ENCODE assay signal across 12 cellular contexts in the genomic region with DNA sequence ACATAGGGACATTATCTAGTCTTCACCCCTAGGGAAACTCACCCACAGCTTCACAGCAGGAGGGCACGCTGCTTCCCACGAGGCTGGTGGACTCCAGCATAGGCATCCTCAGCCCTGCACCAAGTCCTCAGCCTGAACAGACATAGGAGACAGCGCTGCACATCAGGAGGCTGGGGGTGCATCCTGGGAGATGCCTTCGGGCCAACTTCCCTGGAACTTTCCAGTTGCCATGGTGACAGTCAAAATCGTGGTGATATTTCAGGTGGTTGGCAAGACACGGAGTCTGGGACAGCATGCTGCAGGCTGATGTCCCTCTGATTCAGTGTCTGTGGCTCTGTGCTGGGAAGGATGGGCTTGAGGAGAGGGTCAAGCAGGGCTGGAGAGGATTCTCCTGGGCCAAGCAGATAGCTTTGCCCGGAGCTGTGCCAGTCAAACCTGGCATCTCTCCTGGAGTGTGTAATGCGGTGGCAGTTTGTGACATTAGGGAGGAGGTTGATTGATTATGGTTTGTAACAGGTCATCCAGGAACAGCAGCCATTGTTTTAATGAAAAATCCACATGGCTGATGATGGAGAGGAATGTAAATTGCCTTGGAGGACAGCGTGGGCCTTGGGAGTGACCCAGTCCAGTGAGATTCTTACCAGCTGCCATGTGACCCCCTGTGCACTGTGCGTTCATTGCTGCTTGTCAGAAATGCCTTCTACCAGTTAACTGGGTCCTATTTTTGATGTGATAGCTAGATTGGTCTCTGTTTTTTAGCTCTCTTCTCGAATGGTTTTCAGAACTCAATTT. TPM values are rescaled to one million over a fixed set of nuclear protein-coding genes. Genes with fewer than 3 reads are reported as not detected.
A peak's percentile ranks its signal among the peaks of the same experiment; 100 is the strongest.
DNase-seq lines count a peak whose midpoint lies in the region; ATAC-seq and TF ChIP-seq lines count a peak whose summit lies in the region.
"Had no signal": no experiment of that assay in that cellular context is flagged by ENCODE, and none has a peak within 500 bp of the region (broad histone marks: within the 10 kb centered on the region; RNA-seq: fewer than 3 reads in every experiment).

No MANE protein-coding gene starts in this region.

- H3K4me3 ChIP-seq in CD4-positive, alpha-beta memory T cell (ENCODE audit: low read length in 2 of 2): no peak overlapping the region
- H3K4me3 ChIP-seq: thoracic aorta had no signal

- H3K27ac ChIP-seq in CD4-positive, alpha-beta memory T cell (ENCODE audit: low read depth, low read length): no peak overlapping the region
- H3K27ac ChIP-seq: thoracic aorta, VCaP had no signal

- TF ChIP-seq CTCF in natural killer cell (IDR thresholded peaks at IDR 0.05): no peak

- H3K4me1 Mint-ChIP-seq in CD4-positive, alpha-beta memory T cell: peaks cover 72 to 99% (median 91%) of the 10 kb centered on the region in 4 donors
- H3K4me1 Mint-ChIP-seq in central memory CD8-positive, alpha-beta T cell: peaks cover 95% of the 10 kb centered on the region
- H3K4me1 Mint-ChIP-seq in natural killer cell: peaks cover 95 to 98% of the 10 kb centered on the region in 2 donors

- POLR2A ChIA-PET in CD4-positive, alpha-beta memory T cell (lab: Charles Lee; ENCODE audit: partially characterized antibody): interaction anchor here (0.8 to 6.4 kb wide), 8 partner anchors 12 to 113 kb away, joined by 3 to 99 read pairs (median 3); no protein-coding TSS in a partner anchor

- H3K9me3 ChIP-seq in CD4-positive, alpha-beta memory T cell (ENCODE audit: control insufficient read depth in 1 of 2, low read length in 2 of 2): no peaks in the 10 kb centered on the region
- H3K9me3 ChIP-seq: thoracic aorta had no signal

- CTCF ChIA-PET in CD4-positive, alpha-beta memory T cell (lab: Charles Lee; ENCODE audit: partially characterized antibody): interaction anchor here (1.3 to 6.8 kb wide), 3 partner anchors 9 to 104 kb away, joined by 8 to 62 read pairs (median 8); no protein-coding TSS in a partner anchor

- no peak for ATAC-seq in central memory CD8-positive, alpha-beta T cell (replicated peaks; ENCODE audit: extremely low read depth, poor library complexity, severe bottlenecking)
- ATAC-seq in natural killer cell: no peak
- ATAC-seq in HG02885 (IDR thresholded peaks at IDR 0.05; ENCODE audit: poor library complexity, unreplicated experiment): no peak
- ATAC-seq in HG02642 (IDR thresholded peaks at IDR 0.05; ENCODE audit: poor library complexity, unreplicated experiment): no peak
- no peak for ATAC-seq in GM18502 (IDR thresholded peaks at IDR 0.05; ENCODE audit: poor library complexity, unreplicated experiment)

- H3K27me3 Mint-ChIP-seq in CD4-positive, alpha-beta memory T cell: no peaks in the 10 kb centered on the region
- H3K27me3 Mint-ChIP-seq in central memory CD8-positive, alpha-beta T cell: no peaks in the 10 kb centered on the region
- H3K27me3 Mint-ChIP-seq in natural killer cell (ENCODE audit: low read depth in 2 of 2): no peaks in the 10 kb centered on the region

- H3K9me3 Mint-ChIP-seq in CD4-positive, alpha-beta memory T cell: peaks cover 0 to 2% (median 0%) of the 10 kb centered on the region in 8 donors
- no peaks in the 10 kb centered on the region for H3K9me3 Mint-ChIP-seq in central memory CD8-positive, alpha-beta T cell
- H3K9me3 Mint-ChIP-seq in natural killer cell: no peaks in the 10 kb centered on the region

- H3K36me3 Mint-ChIP-seq in CD4-positive, alpha-beta memory T cell: no peaks in the 10 kb centered on the region
- H3K36me3 Mint-ChIP-seq in central memory CD8-positive, alpha-beta T cell (ENCODE audit: insufficient read depth): no peaks in the 10 kb centered on the region
- no peaks in the 10 kb centered on the region for H3K36me3 Mint-ChIP-seq in natural killer cell

- intact Hi-C loops in CD4-positive, alpha-beta memory T cell (cut with micrococcal nuclease): no loop called here
- intact Hi-C loops in natural killer cell (cut with micrococcal nuclease): no loop called here

- no peaks in the 10 kb centered on the region for H3K27me3 ChIP-seq in CD4-positive, alpha-beta memory T cell (ENCODE audit: insufficient read depth, low read length)

- no peak for DNase-seq in CD4-positive, alpha-beta memory T cell
- peak; percentile 71 for DNase-seq in M059J (ENCODE audit: low read depth)
- DNase-seq in central memory CD8-positive, alpha-beta T cell (ENCODE audit: low spot score in 2 of 2): no peak
- no peak for DNase-seq in natural killer cell
- no peak for DNase-seq in COLO829 (ENCODE audit: low spot score)
- DNase-seq: NCI-H146, NCI-H524 treated with DMSO at 0.1 percent for 48 hours had no signal

- H3K36me3 ChIP-seq in CD4-positive, alpha-beta memory T cell (ENCODE audit: insufficient read depth, low read length): no peaks in the 10 kb centered on the region
- H3K36me3 ChIP-seq: thoracic aorta had no signal

- peak overlapping the region in 3 of 8 donors; percentile 22 to 73 (median 50) for H3K4me3 Mint-ChIP-seq in CD4-positive, alpha-beta memory T cell
- H3K4me3 Mint-ChIP-seq in central memory CD8-positive, alpha-beta T cell: no peak overlapping the region
- H3K4me3 Mint-ChIP-seq in natural killer cell: no peak overlapping the region

- H3K27ac Mint-ChIP-seq in CD4-positive, alpha-beta memory T cell: peak overlapping the region; percentile 35 to 88 (median 75)
- H3K27ac Mint-ChIP-seq in central memory CD8-positive, alpha-beta T cell (ENCODE audit: low read depth): peak overlapping the region; percentile 74
- peak overlapping the region; percentile 85 to 98 for H3K27ac Mint-ChIP-seq in natural killer cell

- peaks cover 98% of the 10 kb centered on the region for H3K4me1 ChIP-seq in CD4-positive, alpha-beta memory T cell (ENCODE audit: insufficient read depth, low read length)

RNA-seq across cellular contexts. Expression of a gene that starts 35.7 kb away (rescaled TPM):
- total RNA-seq in CD4-positive, alpha-beta memory T cell: 100 to 1,000 TPM; 393 to 410 TPM
- 100 to 1,000 TPM in 1 of 2 donors, 10 to 100 TPM in 1; 49.5 to 166 TPM for polyA plus RNA-seq in CD4-positive, alpha-beta memory T cell
- 14.2 and 14.3 TPM in 2 replicates for total RNA-seq in M059J (2014; rRNA removed; shearing (Covaris generic))
- total RNA-seq in natural killer cell: 100 to 1,000 TPM; 354 to 448 (median 420) TPM

Comparison
In these comparisons a context has a peak if more than half of its experiments do, and no peak if none do; other contexts are left out.
1. RNA of a gene that starts 35.7 kb away (total RNA-seq): 354 to 448 TPM in natural killer cell and 393 to 410 TPM in CD4-positive, alpha-beta memory T cell; 14.2 to 14.3 TPM in M059J; every median in the first group is over 10 times any median in the second.
2. Peak in every context shown above with its lines, with median percentiles within 50 percentile points of each other: H3K27ac Mint-ChIP-seq.